Comparison of ENCODE assay signal across 9 cellular contexts in the genomic region with DNA sequence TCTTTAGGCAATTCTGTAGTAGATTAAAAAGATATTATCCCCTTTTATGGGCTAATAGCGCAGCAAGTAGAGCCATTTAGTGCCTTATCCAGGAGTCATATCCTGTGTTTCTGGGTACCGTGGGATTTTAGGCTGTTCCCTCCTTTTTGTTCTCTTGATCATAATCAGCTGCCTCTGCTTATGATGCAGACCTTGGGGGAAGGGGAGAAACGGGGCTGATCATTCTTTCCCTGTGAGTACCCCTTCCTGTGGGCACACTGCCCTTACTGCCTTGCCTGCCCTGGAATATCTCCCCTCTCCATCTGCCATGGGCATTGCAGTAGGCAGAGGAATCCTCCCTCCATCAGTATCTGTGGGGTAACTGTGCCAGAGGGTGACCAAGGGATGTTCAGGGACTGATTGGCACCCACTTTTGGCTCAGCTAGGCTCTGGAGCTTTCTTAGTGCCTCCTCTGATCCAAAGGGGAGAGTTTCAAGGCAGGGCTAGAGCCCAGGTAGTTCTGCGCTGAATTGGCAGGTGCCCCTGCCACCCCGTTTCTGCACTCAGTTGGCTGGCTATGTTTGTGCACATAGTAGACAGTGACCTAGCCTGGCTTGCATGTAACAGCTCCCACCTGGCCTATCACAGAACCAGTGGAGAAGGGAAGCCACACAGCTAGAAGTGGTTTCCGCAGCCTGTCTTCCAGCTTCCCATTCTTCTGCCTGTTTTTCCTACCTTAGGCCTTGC.
DNase-seq lines count a peak whose midpoint lies in the region; ATAC-seq, FAIRE-seq and TF ChIP-seq lines count a peak whose summit lies in the region.
"Had no signal": no experiment of that assay in that cellular context is flagged by ENCODE, and none has a peak within 500 bp of the region (broad histone marks: within the 10 kb centered on the region; RNA-seq: fewer than 3 reads in every experiment).

No MANE protein-coding gene starts in this region.

- POLR2A ChIA-PET in H1 (lab: Charles Lee; ENCODE audit: partially characterized antibody), result interaction anchor here (1.3 kb wide), 1 partner anchor 58 kb away, joined by 3 read pairs; no protein-coding TSS in a partner anchor

- no peak overlapping the region for H4K91ac ChIP-seq in H1 (replicated peaks; ENCODE audit: insufficient read length, low read length)

- no peak overlapping the region for H2BK20ac ChIP-seq in H1 (ENCODE audit: low read length)

- peaks cover 0 to 7% (median 3%) of the 10 kb centered on the region in 4 experiments; a peak in 4 of 7 replicates for H3K4me1 ChIP-seq in H1 (replicated peaks in 1 of 4; ENCODE audit: control insufficient read depth in 3 of 4, insufficient read depth in 4 of 4, low read length in 3 of 4)

- no peak overlapping the region for H3K4me3 ChIP-seq in H1 (ENCODE audit: extremely low read depth in 1 of 4, insufficient read depth in 2 of 4, low read depth in 3 of 4, low read length in 4 of 4)

- no peak overlapping the region for H3K18ac ChIP-seq in H1 (ENCODE audit: extremely low read depth, low read length)

- TF ChIP-seq CTCF in H1 (IDR thresholded peaks at IDR 0.05; ENCODE audit: control extremely low read depth in 1 of 3, insufficient read depth in 1 of 3, low read depth in 1 of 3, low read length in 3 of 3), result no peak

- no peak for TF ChIP-seq RAD21 in H1 (IDR thresholded peaks at IDR 0.05 in 1 of 2, conservative IDR thresholded peaks at IDR 0.05 in 1 of 2; ENCODE audit: low read depth in 2 of 2, low read length in 2 of 2)

- TF ChIP-seq EP300 in H1 (IDR thresholded peaks at IDR 0.05; ENCODE audit: borderline replicate concordance in 1 of 2, low read depth in 2 of 2, low read length in 2 of 2), result no peak

- H3K36me3 ChIP-seq in H1 (ENCODE audit: control insufficient read depth in 2 of 4, insufficient read depth in 4 of 4, low read length in 3 of 4), result no peaks in the 10 kb centered on the region; a peak in 1 of 8 replicates

- H3K9ac ChIP-seq in H1 (replicated peaks in 1 of 4; ENCODE audit: extremely low read depth in 1 of 4, low read depth in 3 of 4, low read length in 3 of 4), result no peak overlapping the region

- no peak overlapping the region for H4K5ac ChIP-seq in H1 (ENCODE audit: insufficient read length, low read depth, low read length)

- H3K9me3 ChIP-seq in H1 (ENCODE audit: insufficient read depth in 2 of 2, low read depth in 1 of 2, low read length in 1 of 2), result no peaks in the 10 kb centered on the region

- H2AFZ ChIP-seq in H1 (ENCODE audit: low read length), result no peak overlapping the region

- H2BK12ac ChIP-seq in H1 (ENCODE audit: low read depth, low read length), result peak overlapping the region; percentile 11; the same call in 1 of the 2 replicates

- no peaks in the 10 kb centered on the region for H3K79me1 ChIP-seq in H1 (ENCODE audit: low read depth, low read length)

- no peaks in the 10 kb centered on the region for H4K20me1 ChIP-seq in H1 (replicated peaks in 1 of 2; ENCODE audit: control insufficient read depth in 1 of 2, insufficient read depth in 2 of 2, low read length in 2 of 2)

- H4K8ac ChIP-seq in H1 (ENCODE audit: extremely low read depth, insufficient read depth, low read length), result peak overlapping the region; percentile 4; the same call in 1 of the 2 replicates

- H2BK5ac ChIP-seq in H1 (ENCODE audit: low read depth, low read length), result no peak overlapping the region

- ATAC-seq in GM18499 (IDR thresholded peaks at IDR 0.05; ENCODE audit: insufficient read depth, unreplicated experiment) (peak; percentile 25), GM18519 (IDR thresholded peaks at IDR 0.05; ENCODE audit: low FRiP score, unreplicated experiment) (no peak), GM18858 (IDR thresholded peaks at IDR 0.05; ENCODE audit: unreplicated experiment) (no peak)

- DNase-seq in NCI-H1092 treated with DMSO at 0.1 percent for 48 hours (lab: John Stamatoyannopoulos, UW) (peak; percentile 49), H1 (ENCODE audit: low read depth in 1 of 2, low spot score in 2 of 2) (no peak), renal cortical epithelial cell (ENCODE audit: low read depth) (peak; percentile 29), SW480 (ENCODE audit: low spot score) (no peak), Ammon's horn (ENCODE audit: low spot score) (no peak)
- DNase-seq: left cardiac atrium had no signal

- no peaks in the 10 kb centered on the region for H3K27me3 ChIP-seq in H1 (replicated peaks in 1 of 4; ENCODE audit: control insufficient read depth in 3 of 4, extremely low read depth in 1 of 4, insufficient read depth in 3 of 4, low read length in 3 of 4)

- H3K23ac ChIP-seq in H1 (ENCODE audit: insufficient read length), result no peak overlapping the region

- no peak overlapping the region for H3K56ac ChIP-seq in H1 (replicated peaks; ENCODE audit: insufficient read length, low read depth, low read length)

- no peak for TF ChIP-seq POLR2A in H1 (IDR thresholded peaks at IDR 0.05; ENCODE audit: control extremely low read depth in 1 of 2, low read depth in 2 of 2, low read length in 2 of 2)

- 83% methylated on average over 6 of the region's 6 CpGs; no CpG with 5 or more reads in 1 of the 2 experiments for WGBS in H1 (ENCODE audit: extremely low coverage in 1 of 2, insufficient coverage in 1 of 2, insufficient read length in 1 of 2, insufficient replicate concordance in 2 of 2, low coverage in 1 of 2, low lambda C conversion rate in 2 of 2, missing lambda C conversion rate in 1 of 2), 2 experiments

- FAIRE-seq in H1 (lab: Jason Lieb, UNC), result no peak

- H2BK15ac ChIP-seq in H1 (ENCODE audit: low read length), result no peak overlapping the region

- H2AK5ac ChIP-seq in H1 (ENCODE audit: low read depth, low read length), result no peak overlapping the region

- no peak overlapping the region for H3K4ac ChIP-seq in H1 (replicated peaks; ENCODE audit: insufficient read length, low read depth, low read length)

- CTCF ChIA-PET in H1 (lab: Charles Lee; ENCODE audit: partially characterized antibody), result interaction anchor here (1.0 to 3.4 kb wide), 4 partner anchors 11 to 246 kb away, joined by 3 to 16 read pairs (median 7); no protein-coding TSS in a partner anchor

- H3K14ac ChIP-seq in H1 (ENCODE audit: insufficient read length), result no peak overlapping the region

- no peak overlapping the region for H2BK120ac ChIP-seq in H1 (replicated peaks; ENCODE audit: low read depth, low read length)

- H3K23me2 ChIP-seq in H1 (ENCODE audit: low read depth, low read length), result no peaks in the 10 kb centered on the region

- H3K4me2 ChIP-seq in H1 (ENCODE audit: insufficient read depth in 1 of 2, low read depth in 2 of 2, low read length in 2 of 2), result no peak overlapping the region

- H3K79me2 ChIP-seq in H1 (ENCODE audit: control insufficient read depth in 1 of 2, insufficient read depth in 2 of 2, low read length in 2 of 2), result no peaks in the 10 kb centered on the region

- no peak overlapping the region for H3K27ac ChIP-seq in H1 (ENCODE audit: low read depth, low read length)

TF ChIP-seq in H1, 55 proteins besides CTCF, POLR2A, EP300 and RAD21:
- no peak for TF ChIP-seq KDM5A (IDR thresholded peaks at IDR 0.05; ENCODE audit: low read length)
- no peak for TF ChIP-seq MAX (IDR thresholded peaks at IDR 0.05)
- TF ChIP-seq KDM1A (IDR thresholded peaks at IDR 0.05; ENCODE audit: borderline replicate concordance, low read length), result no peak
- no peak for TF ChIP-seq SAP30 (IDR thresholded peaks at IDR 0.05; ENCODE audit: insufficient read depth, insufficient replicate concordance, low read length)
- no peak for TF ChIP-seq JUN (IDR thresholded peaks at IDR 0.05; ENCODE audit: low read depth, low read length)
- no peak for TF ChIP-seq ASH2L (IDR thresholded peaks at IDR 0.05; ENCODE audit: low read length)
- no peak for TF ChIP-seq CHD2 (IDR thresholded peaks at IDR 0.05; ENCODE audit: low read length)
- TF ChIP-seq SP4 (IDR thresholded peaks at IDR 0.05; ENCODE audit: low read length), result no peak
- TF ChIP-seq CBX8 (IDR thresholded peaks at IDR 0.05; ENCODE audit: borderline replicate concordance, low read depth, low read length), result no peak
- TF ChIP-seq ATF3 (IDR thresholded peaks at IDR 0.05; ENCODE audit: insufficient read depth, low read depth, low read length), result no peak
- TF ChIP-seq TCF12 (IDR thresholded peaks at IDR 0.05; ENCODE audit: low read depth, low read length), result no peak
- no peak for TF ChIP-seq JUND (IDR thresholded peaks at IDR 0.05; ENCODE audit: low read length)

Comparison
In these comparisons a context has a peak if more than half of its experiments do, and no peak if none do; other contexts are left out.
1. DNase-seq: peak in NCI-H1092 treated with DMSO at 0.1 percent for 48 hours (single experiment) and renal cortical epithelial cell (single experiment); none in H1 (0 of 2), SW480 (single experiment) and Ammon's horn (single experiment).